Comparison of ENCODE assay signal across 1 cellular context in the genomic region with DNA sequence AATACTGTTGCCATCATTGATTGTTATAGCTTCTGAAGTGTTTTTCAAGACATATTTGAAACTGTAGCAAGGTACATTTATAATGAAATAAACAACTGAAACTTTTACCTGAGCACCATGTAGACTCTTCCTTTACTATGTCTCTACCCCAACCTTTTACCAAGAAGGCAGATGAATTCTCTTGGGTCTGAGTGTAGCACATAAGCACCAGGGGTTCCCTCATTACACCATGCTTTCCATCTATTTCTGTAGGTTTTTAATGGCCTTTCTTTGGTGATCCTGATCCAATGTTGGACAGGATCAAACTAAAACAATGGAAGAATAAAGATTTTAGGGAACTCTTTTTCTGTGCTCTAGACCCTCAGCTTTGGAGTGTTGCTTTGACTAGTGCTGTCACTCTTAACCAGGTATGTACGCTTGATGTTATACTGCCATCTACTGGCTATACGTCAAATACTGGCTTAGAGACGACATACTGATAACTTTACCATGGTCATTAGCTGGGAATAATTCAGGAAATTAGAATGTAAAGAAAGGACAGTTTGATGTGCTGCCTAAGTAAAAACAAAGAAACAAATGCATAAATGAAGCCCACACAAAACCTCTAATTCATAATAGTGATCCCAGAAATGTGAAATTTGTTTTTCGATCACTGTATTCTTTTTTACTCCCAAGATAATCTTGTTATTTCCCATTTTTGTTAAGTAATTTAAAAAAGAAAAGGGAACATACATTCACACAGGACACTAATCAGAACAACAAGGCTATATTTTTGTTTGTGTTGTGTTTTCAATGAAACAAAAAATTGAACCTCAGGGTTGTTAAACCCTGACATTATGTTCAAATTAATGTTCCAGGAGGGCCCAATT.
TF ChIP-seq lines count a peak whose summit lies in the region.

No MANE protein-coding gene starts in this region.

TF ChIP-seq in IMR-90, 13 proteins besides CTCF, POLR2A, EP300 and RAD21:
- TF ChIP-seq BHLHE40 (IDR thresholded peaks at IDR 0.05; ENCODE audit: low read depth, low read length) (no peak), MXI1 (IDR thresholded peaks at IDR 0.05; ENCODE audit: borderline replicate concordance, low read depth, low read length) (no peak), FOS (IDR thresholded peaks at IDR 0.05; ENCODE audit: low read depth, low read length) (no peak), MAFK (IDR thresholded peaks at IDR 0.05; ENCODE audit: low read depth, low read length) (no peak), SMC3 (IDR thresholded peaks at IDR 0.05; ENCODE audit: low read depth, low read length) (peak; percentile 78), MAZ (IDR thresholded peaks at IDR 0.05; ENCODE audit: borderline replicate concordance, low read depth, low read length) (no peak)
